ENCODE assay signal across 1 cellular context in genomic region chr16:47470810-47471209, GRCh38.
TF ChIP-seq lines count a peak whose summit lies in the region.

No MANE protein-coding gene starts in this region.

TF ChIP-seq in SK-N-SH treated with all-trans-retinoic acid at 6 μM for 48 hours, 23 proteins besides CTCF, POLR2A, EP300 and RAD21 (continued from another document):
- TF ChIP-seq CSRNP3 (CRISPR knock-in tag; IDR thresholded peaks at IDR 0.05): no peak
- no peak for TF ChIP-seq ARNTL (CRISPR knock-in tag; IDR thresholded peaks at IDR 0.05; ENCODE audit: borderline replicate concordance, low read depth)
- TF ChIP-seq OSR1 (CRISPR knock-in tag; IDR thresholded peaks at IDR 0.05): no peak
